In the genomic region with DNA sequence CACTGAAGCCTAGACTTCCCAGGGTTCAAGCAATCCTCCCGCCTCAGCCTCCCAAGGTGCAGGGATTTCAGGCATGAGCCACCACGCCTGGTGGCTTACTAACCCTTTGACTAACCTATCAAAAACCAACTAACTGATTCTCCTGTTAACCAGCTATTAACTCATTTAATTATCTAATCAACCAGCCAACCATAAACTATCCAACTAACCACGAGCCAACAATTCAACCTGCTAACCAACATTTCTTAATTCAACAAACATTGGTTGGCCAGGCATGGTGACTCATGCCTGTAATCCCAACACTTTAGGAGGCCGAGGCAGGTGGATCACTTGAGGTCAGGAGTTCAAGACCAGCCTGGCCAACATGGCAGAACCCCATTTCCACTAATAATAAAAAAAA, we compare ENCODE assay signal across 5 cellular contexts. TPM values are rescaled to one million over a fixed set of nuclear protein-coding genes. Genes with fewer than 3 reads are reported as not detected.
"Had no signal": no experiment of that assay in that cellular context is flagged by ENCODE, and none has a peak within 500 bp of the region (broad histone marks: within the 10 kb centered on the region; RNA-seq: fewer than 3 reads in every experiment).

No MANE protein-coding gene starts in this region.

RNA-seq across cellular contexts. Expression of gene AQP7, which starts 3.3 kb away (rescaled TPM):
- total RNA-seq: activated CD4-positive, alpha-beta T cell treated with anti-CD3 and anti-CD28 coated beads for 36 hours; activated CD8-positive, alpha-beta memory T cell treated with anti-CD3 and anti-CD28 coated beads, Interleukin-2, amount 10 ng/mL, durations not matched to agents 7 days and 5 days; activated CD8-positive, alpha-beta T cell treated with anti-CD3 and anti-CD28 coated beads, Interleukin-2, amount 10 ng/mL, durations not matched to agents 7 days and 5 days; activated naive CD4-positive, alpha-beta T cell treated with anti-CD3 and anti-CD28 coated beads for 36 hours; activated naive CD8-positive, alpha-beta T cell treated with anti-CD3 and anti-CD28 coated beads for 36 hours had no signal
